ENCODE assay signal across 8 cellular contexts in the genomic region with DNA sequence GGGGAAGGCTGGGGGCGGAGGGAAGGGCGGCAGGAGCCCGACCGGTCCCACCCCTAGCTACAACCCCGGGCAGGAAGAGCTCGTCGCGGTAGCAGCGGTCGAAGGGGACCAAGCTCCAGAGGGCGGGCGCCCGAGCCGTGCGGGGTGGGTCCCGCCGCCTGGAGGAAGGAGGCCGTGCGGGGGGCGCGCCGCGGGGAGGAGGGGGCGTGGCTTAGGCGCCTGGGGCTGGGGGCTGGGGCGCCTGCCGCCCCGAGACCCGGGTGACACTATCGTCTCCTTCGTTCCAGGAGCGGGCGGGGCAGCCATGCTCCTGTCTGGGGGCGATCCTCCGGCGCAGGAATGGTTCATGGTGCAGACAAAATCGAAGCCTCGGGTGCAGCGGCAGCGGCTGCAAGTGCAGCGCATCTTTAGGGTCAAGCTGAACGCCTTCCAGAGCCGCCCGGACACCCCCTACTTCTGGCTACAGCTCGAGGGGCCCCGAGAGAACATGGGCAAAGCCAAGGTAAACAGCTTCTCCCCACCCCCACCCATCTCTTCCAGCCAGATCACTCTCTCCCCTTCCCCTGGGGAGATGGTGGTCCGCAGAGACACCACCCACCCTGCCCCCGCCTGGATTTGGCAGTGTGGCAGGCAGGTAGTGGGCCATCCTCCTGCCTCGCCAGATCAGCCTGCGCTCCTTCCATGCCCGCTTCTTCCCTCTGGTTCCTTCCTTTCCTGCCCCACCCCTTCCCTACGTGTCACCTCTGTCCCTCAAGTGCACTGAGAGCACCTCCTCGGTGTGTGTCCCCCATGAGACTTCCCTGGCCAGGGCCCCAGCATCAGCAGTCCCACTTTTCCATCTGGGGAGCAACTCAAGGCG. TPM values are rescaled to one million over a fixed set of nuclear protein-coding genes. Genes with fewer than 3 reads are reported as not detected.
DNase-seq lines count a peak whose midpoint lies in the region; ATAC-seq and TF ChIP-seq lines count a peak whose summit lies in the region.

A gene (plus strand): TSS at position 61 of the 859 bp plus-strand sequence. CDS start 244 bp downstream, at position 305.

- no peak within 1 kb of the TSS for H3K27ac ChIP-seq in duodenal mucosa (ENCODE audit: low read depth, low read length)

- 1 to 3% methylated on average over 44 to 47 of the region's 54 CpGs for WGBS in lower leg skin, 2 donors

- H3K9me3 ChIP-seq in duodenal mucosa (ENCODE audit: control insufficient read depth in 1 of 2, low read length in 2 of 2) = no peaks in the 10 kb centered on the region

- no peak within 1 kb of the TSS for H3K27ac Mint-ChIP-seq in WTC11
- H3K27ac Mint-ChIP-seq in stimulated activated memory B cell treated with anti-CD40 and anti-IgM and Interleukin-4, amounts not matched to agents 10 μg/mL and 1 μg/mL and 100 μg/mL, for 72 hours = no peak within 1 kb of the TSS

- ATAC-seq in WTC11 = peak; percentile 83
- ATAC-seq in stimulated activated memory B cell treated with anti-CD40 and anti-IgM and Interleukin-4, amounts not matched to agents 10 μg/mL and 1 μg/mL and 100 μg/mL, for 72 hours = peak; percentile 72
- no peak for ATAC-seq in HG02642 (IDR thresholded peaks at IDR 0.05; ENCODE audit: poor library complexity, unreplicated experiment)
- ATAC-seq in HG03196 (IDR thresholded peaks at IDR 0.05; ENCODE audit: unreplicated experiment) = no peak

- H3K36me3 ChIP-seq in duodenal mucosa (ENCODE audit: control insufficient read depth in 1 of 2, insufficient read depth in 2 of 2, low read length in 2 of 2) = no peaks in the 10 kb centered on the region

- peaks cover 24 to 29% of the 10 kb centered on the region in 2 donors for H3K4me1 ChIP-seq in duodenal mucosa (ENCODE audit: control insufficient read depth in 1 of 2, insufficient read depth in 2 of 2, low read length in 2 of 2)

- no peak for TF ChIP-seq POLR2A in lower leg skin (IDR thresholded peaks at IDR 0.05)

- H3K4me1 Mint-ChIP-seq in WTC11 = peaks cover 53% of the 10 kb centered on the region
- peaks cover 7% of the 10 kb centered on the region for H3K4me1 Mint-ChIP-seq in stimulated activated memory B cell treated with anti-CD40 and anti-IgM and Interleukin-4, amounts not matched to agents 10 μg/mL and 1 μg/mL and 100 μg/mL, for 72 hours

- H3K4me3 ChIP-seq in duodenal mucosa (ENCODE audit: low read depth in 1 of 2, low read length in 2 of 2) = peak within 1 kb of the TSS; percentile 78 to 79
- H3K4me3 ChIP-seq in lower leg skin (ENCODE audit: low read depth, poor library complexity, severe bottlenecking) = peak within 1 kb of the TSS; percentile 40

- DNase-seq in activated T-cell treated with anti-CD3 and anti-CD28 coated beads for 1 hour (ENCODE audit: low read depth) (peak; percentile 5), activated T-cell treated with anti-CD3 and anti-CD28 coated beads for 4 hours (no peak), WTC11 (ENCODE audit: low spot score) (peak; percentile 70), lower leg skin (ENCODE audit: low spot score in 2 of 2) (peak in 1 of 2 donors; percentile 87)

- POLR2A ChIA-PET in WTC11 (lab: Charles Lee) = interaction anchor here (0.8 to 2.0 kb wide), 5 partner anchors 17 to 156 kb away, joined by 3 to 7 read pairs (median 3); no protein-coding TSS in a partner anchor

- CTCF ChIA-PET in WTC11 (lab: Charles Lee) = interaction anchor here (0.6 to 4.3 kb wide), 20 partner anchors 10 to 378 kb away, joined by 3 to 66 read pairs (median 4); a partner anchor contains a TSS

- TF ChIP-seq CTCF in WTC11 (IDR thresholded peaks at IDR 0.05) (no peak), lower leg skin (IDR thresholded peaks at IDR 0.05) (no peak)

- H3K9ac ChIP-seq in duodenal mucosa (ENCODE audit: low read depth in 1 of 2, low read length in 2 of 2) = peak within 1 kb of the TSS; percentile 60 to 61

- peak within 1 kb of the TSS; percentile 83 for H3K4me3 Mint-ChIP-seq in WTC11
- peak within 1 kb of the TSS; percentile 61 for H3K4me3 Mint-ChIP-seq in stimulated activated memory B cell treated with anti-CD40 and anti-IgM and Interleukin-4, amounts not matched to agents 10 μg/mL and 1 μg/mL and 100 μg/mL, for 72 hours

- peaks cover 14% of the 10 kb centered on the region for H3K27me3 Mint-ChIP-seq in WTC11 (ENCODE audit: low read depth)
- H3K27me3 Mint-ChIP-seq in stimulated activated memory B cell treated with anti-CD40 and anti-IgM and Interleukin-4, amounts not matched to agents 10 μg/mL and 1 μg/mL and 100 μg/mL, for 72 hours = peaks cover 42% of the 10 kb centered on the region

- intact Hi-C loops in lower leg skin (cut with DNase I; ENCODE audit: low total_unique reads) = no loop called here

- H3K36me3 Mint-ChIP-seq in WTC11 = no peaks in the 10 kb centered on the region
- H3K36me3 Mint-ChIP-seq in stimulated activated memory B cell treated with anti-CD40 and anti-IgM and Interleukin-4, amounts not matched to agents 10 μg/mL and 1 μg/mL and 100 μg/mL, for 72 hours = no peaks in the 10 kb centered on the region

- H3K27me3 ChIP-seq in duodenal mucosa (ENCODE audit: control insufficient read depth in 1 of 2, insufficient read depth in 2 of 2, low read length in 2 of 2) = no peaks in the 10 kb centered on the region

- H3K9me3 Mint-ChIP-seq in WTC11 = no peaks in the 10 kb centered on the region
- H3K9me3 Mint-ChIP-seq in stimulated activated memory B cell treated with anti-CD40 and anti-IgM and Interleukin-4, amounts not matched to agents 10 μg/mL and 1 μg/mL and 100 μg/mL, for 72 hours = no peaks in the 10 kb centered on the region

TF ChIP-seq in WTC11, 78 proteins besides CTCF, POLR2A, EP300 and RAD21:
- TF ChIP-seq ZNF423 (CRISPR knock-in tag; IDR thresholded peaks at IDR 0.05) (peak; percentile 44; the same call in 1 of the 2 replicates), NFE2L1 (CRISPR knock-in tag; IDR thresholded peaks at IDR 0.05) (0 out of 2 replicates have a peak, but pooled peaks have one; percentile 26)
- TF ChIP-seq, protein P1, sequence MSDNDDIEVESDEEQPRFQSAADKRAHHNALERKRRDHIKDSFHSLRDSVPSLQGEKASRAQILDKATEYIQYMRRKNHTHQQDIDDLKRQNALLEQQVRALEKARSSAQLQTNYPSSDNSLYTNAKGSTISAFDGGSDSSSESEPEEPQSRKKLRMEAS (CRISPR knock-in tag; IDR thresholded peaks at IDR 0.05) = no peak
TF ChIP-seq in WTC11: peak in this region for 2.

RNA-seq across cellular contexts. Expression of the gene that starts here (rescaled TPM):
- total RNA-seq in WTC11 (2021) (16.6 to 18.3 TPM (median 17.9 TPM) in 3 replicates), lower leg skin (10 to 100 TPM; 17.7 to 37.8 (median 23.5) TPM)

Comparison
In these comparisons a context has a peak if more than half of its experiments do, and no peak if none do; other contexts are left out.
1. ATAC-seq: peak in WTC11 (single experiment) and stimulated activated memory B cell treated with anti-CD40 and anti-IgM and Interleukin-4, amounts not matched to agents 10 μg/mL and 1 μg/mL and 100 μg/mL, for 72 hours (single experiment); none in HG02642 (single experiment) and HG03196 (single experiment).